In genomic region chr1:92915547-92915946, GRCh38 we compare ENCODE assay signal across 26 cellular contexts.
"Had no signal": no experiment of that assay in that cellular context is flagged by ENCODE, and none has a peak within 500 bp of the region (broad histone marks: within the 10 kb centered on the region; RNA-seq: fewer than 3 reads in every experiment).

No MANE protein-coding gene starts in this region.

- H3K27ac ChIP-seq: cardiac muscle cell, SJSA1 had no signal

- ATAC-seq: activated T-cell treated with anti-CD3 and anti-CD28 coated beads, Interleukin-2, amount 50 U/mL, for 4 hours; activated T-helper 17 cell treated with anti-CD3 and anti-CD28 coated beads, Interleukin-2, amount 50 U/mL, for 72 hours; T-helper 17 cell; WTC11 had no signal

- DNase-seq: activated CD4-positive, alpha-beta T cell treated with anti-CD3 and anti-CD28 coated beads for 48 hours; activated CD4-positive, alpha-beta T cell treated with anti-CD3 and anti-CD28 coated beads, Interleukin-2, amount 50 U/mL, for 4 hours; activated CD4-positive, CD25-positive, alpha-beta regulatory T cell treated with anti-CD3 and anti-CD28 coated beads, Interleukin-2, amount 50 U/mL, for 72 hours; activated CD8-positive, alpha-beta memory T cell treated with anti-CD3 and anti-CD28 coated beads for 24 hours; activated gamma-delta T cell; activated naive CD4-positive, alpha-beta T cell treated with anti-CD3 and anti-CD28 coated beads for 36 hours; activated T-cell treated with anti-CD3 and anti-CD28 coated beads, Interleukin-2, amount 50 U/mL, for 4 hours; amygdala; NCI-H1105 treated with DMSO at 0.1 percent for 48 hours; NCI-H1436 treated with DMSO at 0.1 percent for 48 hours; NCI-H187; NCI-H2081; NCI-H510A treated with DMSO at 0.1 percent for 48 hours; NCI-H69; NK-92 treated with Interleukin-12 subunit alpha and Interleukin-12 subunit beta, amount 100 ng/mL, for 24 hours; SHP77; T-helper 17 cell; T-helper 9 cell had no signal

- H3K9me3 ChIP-seq: SJSA1 had no signal

- FAIRE-seq: astrocyte, RCC 7860 had no signal

- H3K27ac Mint-ChIP-seq: activated naive CD4-positive, alpha-beta T cell treated with anti-CD3 and anti-CD28 coated beads for 36 hours; activated naive CD8-positive, alpha-beta T cell; activated T-helper 17 cell treated with anti-CD3 and anti-CD28 coated beads, Interleukin-2, amount 50 U/mL, for 72 hours; brain had no signal

- H3K4me1 Mint-ChIP-seq: brain had no signal

- H3K36me3 ChIP-seq: cardiac muscle cell had no signal

- H3K9me3 Mint-ChIP-seq: activated T-helper 17 cell treated with anti-CD3 and anti-CD28 coated beads, Interleukin-2, amount 50 U/mL, for 72 hours; brain had no signal

- H3K27me3 Mint-ChIP-seq: activated naive CD8-positive, alpha-beta T cell; activated T-helper 17 cell treated with anti-CD3 and anti-CD28 coated beads, Interleukin-2, amount 50 U/mL, for 72 hours; T-helper 17 cell had no signal

- H3K4me3 ChIP-seq: cardiac muscle cell, SJSA1 had no signal

- H3K36me3 Mint-ChIP-seq: brain had no signal

- H3K27me3 ChIP-seq: cardiac muscle cell, SJSA1 had no signal

- H3K4me3 Mint-ChIP-seq: activated naive CD4-positive, alpha-beta T cell treated with anti-CD3 and anti-CD28 coated beads for 36 hours; activated naive CD8-positive, alpha-beta T cell; activated T-cell treated with anti-CD3 and anti-CD28 coated beads, Interleukin-2, amount 50 U/mL, for 4 hours; activated T-helper 17 cell treated with anti-CD3 and anti-CD28 coated beads, Interleukin-2, amount 50 U/mL, for 72 hours; brain; T-helper 17 cell; WTC11 had no signal
